ENCODE assay signal across 8 cellular contexts in the genomic region with DNA sequence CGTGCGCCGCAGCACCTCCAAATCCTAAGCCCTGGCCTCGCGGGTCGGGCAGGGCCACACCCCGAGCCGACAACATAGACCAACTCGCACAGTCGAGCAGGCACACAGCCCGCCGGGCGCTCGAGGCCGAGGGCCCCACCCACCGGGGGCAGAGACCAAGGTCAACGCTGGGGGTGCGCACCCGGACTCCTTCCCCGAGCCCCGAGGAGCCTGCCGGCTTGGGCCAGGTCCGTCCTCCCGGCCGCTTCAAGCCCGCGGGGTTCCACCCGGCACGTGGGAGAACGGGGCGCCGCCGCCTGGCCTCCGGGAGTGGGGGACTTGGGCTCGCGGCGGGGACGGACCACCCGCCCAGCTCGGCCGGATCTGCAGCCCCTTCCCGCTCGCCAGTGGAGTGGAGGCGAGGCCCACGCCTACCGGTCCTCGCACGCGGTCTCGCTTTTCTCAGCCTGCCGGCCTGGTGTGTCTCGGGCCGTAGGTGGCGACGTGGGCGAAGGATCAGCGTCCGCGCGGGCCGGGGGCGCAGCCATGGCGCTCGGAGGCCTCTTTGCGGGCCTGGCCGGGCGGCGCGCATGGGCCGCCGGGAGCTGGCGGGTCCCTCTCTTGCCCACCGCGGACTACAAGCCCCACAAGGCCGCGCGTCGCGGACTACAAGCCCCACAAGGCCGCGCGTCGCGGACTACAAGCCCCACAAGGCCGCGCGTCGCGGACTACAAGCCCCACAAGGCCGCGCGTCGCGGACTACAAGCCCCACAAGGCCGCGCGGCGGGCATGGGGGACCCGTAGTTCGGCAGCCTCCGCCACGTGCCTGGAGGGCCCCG. TPM values are rescaled to one million over a fixed set of nuclear protein-coding genes. Genes with fewer than 3 reads are reported as not detected.
DNase-seq lines count a peak whose midpoint lies in the region; ATAC-seq and TF ChIP-seq lines count a peak whose summit lies in the region.

A gene (minus strand): TSS at position 571 of the 818 bp plus-strand sequence. CDS start 44 bp downstream, at position 527.

- H3K9me3 ChIP-seq in ascending aorta = no peaks in the 10 kb centered on the region
- H3K9me3 ChIP-seq in right cardiac atrium (ENCODE audit: control insufficient read depth, low read length) = no peaks in the 10 kb centered on the region
- H3K9me3 ChIP-seq in aorta (ENCODE audit: control insufficient read depth, low read length) = no peaks in the 10 kb centered on the region

- H3K27ac ChIP-seq in ascending aorta (peak within 1 kb of the TSS; percentile 82 to 87), right cardiac atrium (ENCODE audit: low read length) (peak within 1 kb of the TSS; percentile 85), rectal smooth muscle tissue (ENCODE audit: low read depth, low read length) (peak within 1 kb of the TSS; percentile 97), aorta (ENCODE audit: low read depth in 1 of 2, low read length in 2 of 2) (peak within 1 kb of the TSS in 1 of 2 donors; percentile 15)

- H3K36me3 ChIP-seq in ascending aorta (peaks cover 2 to 11% of the 10 kb centered on the region in 2 donors), rectal smooth muscle tissue (ENCODE audit: control insufficient read depth, insufficient read depth, low read length) (no peaks in the 10 kb centered on the region), aorta (ENCODE audit: control insufficient read depth in 1 of 2, insufficient read depth in 2 of 2, low read length in 1 of 2) (no peaks in the 10 kb centered on the region)

- DNase-seq in GM12865 (ENCODE audit: low read depth) (peak; percentile 95), HFF-Myc (ENCODE audit: extremely low read depth, low read depth) (peak; percentile 51), NAMALWA (ENCODE audit: low spot score) (peak; percentile 89), T-helper 2 cell (peak; percentile 80 to 93 (median 88)), ascending aorta (ENCODE audit: low spot score in 2 of 2) (peak; percentile 73 to 96), right cardiac atrium (peak; percentile 95 to 98 (median 97)), aorta (peak; percentile 97)

- H3K4me3 ChIP-seq in GM12865 (ENCODE audit: low read depth, low read length) (peak within 1 kb of the TSS; percentile 78), HFF-Myc (replicated peaks; ENCODE audit: low read depth, low read length) (peak within 1 kb of the TSS; percentile 95), ascending aorta (peak within 1 kb of the TSS; percentile 75 to 93), right cardiac atrium (ENCODE audit: low read length) (peak within 1 kb of the TSS; percentile 71), rectal smooth muscle tissue (ENCODE audit: low read length) (peak within 1 kb of the TSS; percentile 97), aorta (ENCODE audit: low read length in 2 of 2) (peak within 1 kb of the TSS; percentile 44 to 65)

- no peak for TF ChIP-seq CTCF in GM12865 (IDR thresholded peaks at IDR 0.05; ENCODE audit: insufficient read depth, low read depth, low read length, missing control alignments)
- TF ChIP-seq CTCF in HFF-Myc (IDR thresholded peaks at IDR 0.05; ENCODE audit: low read depth, low read length, missing control alignments) = no peak
- TF ChIP-seq CTCF in ascending aorta (IDR thresholded peaks at IDR 0.05) = no peak

- H3K4me1 ChIP-seq in ascending aorta (peaks cover 7 to 35% of the 10 kb centered on the region in 2 donors), right cardiac atrium (ENCODE audit: control insufficient read depth, insufficient read depth, low read length) (peaks cover 8% of the 10 kb centered on the region), rectal smooth muscle tissue (ENCODE audit: control insufficient read depth, insufficient read depth, low read length) (peaks cover 30% of the 10 kb centered on the region), aorta (ENCODE audit: control insufficient read depth in 1 of 2, insufficient read depth in 2 of 2, low read length in 2 of 2) (no peaks in the 10 kb centered on the region)

- under 1% methylated on average over 103 of the region's 103 CpGs for WGBS in right cardiac atrium
- WGBS in aorta, 2 donors = 0% methylated on average over 73 to 103 of the region's 103 CpGs

- H3K27me3 ChIP-seq in ascending aorta (no peaks in the 10 kb centered on the region), right cardiac atrium (ENCODE audit: control insufficient read depth, insufficient read depth) (no peaks in the 10 kb centered on the region), rectal smooth muscle tissue (ENCODE audit: control insufficient read depth, insufficient read depth, low read length) (no peaks in the 10 kb centered on the region), aorta (ENCODE audit: control insufficient read depth in 1 of 2, insufficient read depth in 2 of 2, low read length in 1 of 2) (no peaks in the 10 kb centered on the region)

- peak within 1 kb of the TSS; percentile 77 for H3K9ac ChIP-seq in rectal smooth muscle tissue (ENCODE audit: low read length)

- intact Hi-C loops in ascending aorta (cut with DNase I) = loop anchor here (1.0 to 5.0 kb wide), 5 partner anchors 25 to 434 kb away; a partner anchor contains a TSS
- intact Hi-C loops in right cardiac atrium (cut with DNase I) = loop anchor here in 1 of 4 donors (5.0 kb wide), 1 partner anchor 49 kb away; no protein-coding TSS in a partner anchor
- intact Hi-C loops in aorta (cut with DNase I) = no loop called here

- ATAC-seq in right cardiac atrium (peak; percentile 88 to 89), aorta (ENCODE audit: low FRiP score) (peak; percentile 92)

RNA-seq across cellular contexts. Expression of the gene that starts here (rescaled TPM):
- total RNA-seq in ascending aorta (95.4 TPM), right cardiac atrium (10 to 100 TPM; 35.5 to 47.0 (median 44.0) TPM), aorta (10 to 100 TPM; 27.2 to 39.5 TPM)
- polyA plus RNA-seq in right cardiac atrium (36.5 TPM), aorta (10 to 100 TPM; 24.3 to 85.0 TPM)
